8 cellular contexts compared by ENCODE assay signal in genomic region chr12:123139926-123140674, GRCh38. TPM values are rescaled to one million over a fixed set of nuclear protein-coding genes. Genes with fewer than 3 reads are reported as not detected.
A peak's percentile ranks its signal among the peaks of the same experiment; 100 is the strongest.
DNase-seq lines count a peak whose midpoint lies in the region; ATAC-seq and TF ChIP-seq lines count a peak whose summit lies in the region.

No MANE protein-coding gene starts in this region.

- peaks cover 13 to 19% of the 10 kb centered on the region in 2 donors for H3K4me1 ChIP-seq in esophagus (ENCODE audit: control insufficient read depth in 2 of 2, insufficient read depth in 2 of 2, low read length in 1 of 2)

- TF ChIP-seq CTCF in osteocyte (IDR thresholded peaks at IDR 0.05): no peak

- H3K27ac Mint-ChIP-seq in osteocyte (ENCODE audit: unreplicated experiment): peak overlapping the region; percentile 82

- no peaks in the 10 kb centered on the region for H3K27me3 Mint-ChIP-seq in osteocyte (ENCODE audit: unreplicated experiment)

- H3K9me3 Mint-ChIP-seq in osteocyte (ENCODE audit: unreplicated experiment): no peaks in the 10 kb centered on the region

- no peaks in the 10 kb centered on the region for H3K36me3 ChIP-seq in esophagus (ENCODE audit: control insufficient read depth in 2 of 2, insufficient read depth in 2 of 2, low read length in 1 of 2)

- no peak overlapping the region for H3K4me3 ChIP-seq in esophagus (ENCODE audit: low read depth in 1 of 2, low read length in 2 of 2)

- peaks cover 47% of the 10 kb centered on the region for H3K4me1 Mint-ChIP-seq in osteocyte (ENCODE audit: unreplicated experiment)

- in situ Hi-C loops in Caki2 (cut with HindIII; ENCODE audit: low pct_unique_long_range_greater_than_20kb, low sequenced_read_pairs): no loop called here

- H3K27me3 ChIP-seq in esophagus (ENCODE audit: control insufficient read depth in 1 of 2, insufficient read depth in 2 of 2, low read length in 2 of 2): no peaks in the 10 kb centered on the region

- H3K27ac ChIP-seq in esophagus (ENCODE audit: low read depth in 2 of 2, low read length in 1 of 2): peak overlapping the region; percentile 52 to 74

- H3K4me3 Mint-ChIP-seq in osteocyte (ENCODE audit: unreplicated experiment): no peak overlapping the region

- 63 to 69% methylated on average over 6 of the region's 6 CpGs for WGBS in esophagus, 2 donors

- DNase-seq in Caki2 (ENCODE audit: low read depth): peak; percentile 81
- peak; percentile 86 for DNase-seq in NCI-H82 treated with DMSO at 0.1 percent for 48 hours (lab: John Stamatoyannopoulos, UW; ENCODE audit: unreplicated experiment)
- DNase-seq in osteocyte (ENCODE audit: extremely low spot score, unreplicated experiment): no peak
- no peak for DNase-seq in stimulated activated CD4-positive, alpha-beta T cell treated with anti-CD3 and anti-CD28 coated beads, Interleukin-4, amount 100 ng/mL, for 4 hours
- no peak for DNase-seq in superior temporal gyrus (ENCODE audit: extremely low spot score)

- ATAC-seq in HG02642 (IDR thresholded peaks at IDR 0.05; ENCODE audit: poor library complexity, unreplicated experiment): no peak
- ATAC-seq in GM18861 (IDR thresholded peaks at IDR 0.05; ENCODE audit: unreplicated experiment): no peak

- no peaks in the 10 kb centered on the region for H3K9me3 ChIP-seq in esophagus (ENCODE audit: control insufficient read depth in 2 of 2, insufficient read depth in 1 of 2, low read depth in 1 of 2, low read length in 1 of 2)

- H3K36me3 Mint-ChIP-seq in osteocyte (ENCODE audit: unreplicated experiment): no peaks in the 10 kb centered on the region

RNA-seq across cellular contexts. Expression of gene PITPNM2, which starts 10.8 kb away (rescaled TPM):
- 4.7 and 8.0 TPM in 2 replicates for total RNA-seq in Caki2 (2014; rRNA removed; shearing (Covaris generic); ENCODE audit: low replicate concordance)
- 1 to 10 TPM; 4.1 to 7.8 TPM for polyA plus RNA-seq in esophagus
- 10.1 and 11.0 TPM in 2 replicates for total RNA-seq in osteocyte

Comparison
In these comparisons a context has a peak if more than half of its experiments do, and no peak if none do; other contexts are left out.
1. DNase-seq: peak in Caki2 (single experiment) and NCI-H82 treated with DMSO at 0.1 percent for 48 hours (single experiment); none in osteocyte (single experiment), stimulated activated CD4-positive, alpha-beta T cell treated with anti-CD3 and anti-CD28 coated beads, Interleukin-4, amount 100 ng/mL, for 4 hours (0 of 2) and superior temporal gyrus (single experiment).